ENCODE assay signal across 6 cellular contexts in the genomic region with DNA sequence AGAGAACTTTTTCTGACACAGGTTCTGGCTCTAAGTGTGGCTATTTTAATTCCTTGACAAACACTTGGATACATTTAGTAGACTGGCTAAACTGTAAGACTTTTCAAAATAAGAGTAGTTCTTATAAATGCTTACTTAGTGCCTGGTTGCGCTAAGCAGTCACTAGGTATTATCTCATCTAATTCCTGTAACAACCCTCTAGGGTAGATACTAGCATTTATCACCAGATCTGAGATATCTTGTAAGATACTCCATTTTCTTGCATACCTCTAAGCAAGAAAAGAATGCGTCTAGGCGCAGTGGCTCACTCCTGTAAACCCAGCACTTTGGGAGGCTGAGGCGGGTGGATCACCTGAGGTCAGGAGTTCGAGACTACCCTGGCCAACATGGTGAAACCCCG.
"Had no signal": no experiment of that assay in that cellular context is flagged by ENCODE, and none has a peak within 500 bp of the region (broad histone marks: within the 10 kb centered on the region; RNA-seq: fewer than 3 reads in every experiment).

No MANE protein-coding gene starts in this region.

- H3K4me3 Mint-ChIP-seq: IgD-negative memory B cell had no signal

- H3K27ac ChIP-seq: HL-60 had no signal

- DNase-seq: IMR-90, KBM-7, KG1 had no signal

- H3K27me3 Mint-ChIP-seq: IgD-negative memory B cell had no signal

- ATAC-seq: K562 had no signal

- H3K4me3 ChIP-seq: K562 had no signal

- H3K9me3 Mint-ChIP-seq: IgD-negative memory B cell had no signal
